In the genomic region with DNA sequence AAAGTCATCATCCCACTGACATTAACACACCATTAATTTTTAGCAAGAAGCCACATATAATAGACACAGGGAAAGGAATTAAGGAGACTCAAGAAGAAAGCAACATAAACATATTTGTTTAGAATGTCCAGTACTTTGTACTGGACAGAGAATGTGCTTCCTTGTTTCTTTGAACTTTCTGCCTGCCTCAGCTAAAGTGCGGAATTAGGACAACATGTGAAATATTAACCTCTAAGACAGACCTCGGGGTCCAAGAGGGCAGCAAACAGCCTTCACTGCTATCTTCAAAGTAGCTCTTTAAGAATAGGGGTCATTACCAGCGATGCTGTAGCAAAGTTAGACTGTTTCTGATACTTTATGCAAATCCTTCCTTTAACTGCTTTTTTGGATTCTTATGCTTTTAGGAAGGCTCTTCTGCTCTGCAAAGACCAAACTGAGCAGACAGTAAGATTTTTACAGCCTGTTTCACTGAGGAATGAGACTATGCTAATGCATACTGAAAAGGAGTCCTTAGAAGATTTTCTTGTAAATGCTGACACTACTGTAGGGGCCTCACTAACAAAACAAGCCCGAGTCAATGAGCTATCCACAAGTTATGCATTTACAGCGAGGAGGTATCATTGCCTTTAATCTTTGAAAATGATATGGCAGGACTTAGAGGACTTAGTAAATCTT, we compare ENCODE assay signal across 13 cellular contexts. TPM values are rescaled to one million over a fixed set of nuclear protein-coding genes. Genes with fewer than 3 reads are reported as not detected.
DNase-seq lines count a peak whose midpoint lies in the region; ATAC-seq, FAIRE-seq and TF ChIP-seq lines count a peak whose summit lies in the region.
"Had no signal": no experiment of that assay in that cellular context is flagged by ENCODE, and none has a peak within 500 bp of the region (broad histone marks: within the 10 kb centered on the region; RNA-seq: fewer than 3 reads in every experiment).

No MANE protein-coding gene starts in this region.

- WGBS in suprapubic skin, result 70% methylated on average over 5 of the region's 5 CpGs

- peak overlapping the region; percentile 77 for H3K27ac ChIP-seq in suprapubic skin

- H3K4me3 Mint-ChIP-seq in effector memory CD8-positive, alpha-beta T cell, result no peak overlapping the region
- H3K4me3 Mint-ChIP-seq in WTC11, result no peak overlapping the region
- H3K4me3 Mint-ChIP-seq: activated CD8-positive, alpha-beta T cell treated with anti-CD3 and anti-CD28 coated beads, Interleukin-2, amount 10 ng/mL, durations not matched to agents 7 days and 5 days had no signal

- POLR2A ChIA-PET in WTC11 (lab: Charles Lee), result interaction anchor here (0.6 kb wide), 1 partner anchor 57 kb away, joined by 4 read pairs; no protein-coding TSS in a partner anchor

- H3K27ac Mint-ChIP-seq in effector memory CD8-positive, alpha-beta T cell, result peak overlapping the region; percentile 65 to 90
- no peak overlapping the region for H3K27ac Mint-ChIP-seq in WTC11
- H3K27ac Mint-ChIP-seq: activated CD8-positive, alpha-beta T cell treated with anti-CD3 and anti-CD28 coated beads, Interleukin-2, amount 10 ng/mL, durations not matched to agents 7 days and 5 days had no signal

- FAIRE-seq in HTR-8/SVneo (lab: Jason Lieb, UNC), result peak; percentile 20
- FAIRE-seq: GM12892, islet of Langerhans had no signal

- no peaks in the 10 kb centered on the region for H3K27me3 ChIP-seq in suprapubic skin

- H3K4me1 ChIP-seq in mucosa of descending colon (ENCODE audit: low read depth) (no peaks in the 10 kb centered on the region), suprapubic skin (peaks cover 42% of the 10 kb centered on the region)

- H3K36me3 ChIP-seq in mucosa of descending colon (ENCODE audit: low read depth) (no peaks in the 10 kb centered on the region), suprapubic skin (no peaks in the 10 kb centered on the region)

- no peak for ATAC-seq in effector memory CD8-positive, alpha-beta T cell (replicated peaks)
- ATAC-seq in mucosa of descending colon, result peak; percentile 46
- ATAC-seq in WTC11, result no peak
- no peak for ATAC-seq in GM21381 (IDR thresholded peaks at IDR 0.05; ENCODE audit: unreplicated experiment)
- ATAC-seq: activated CD8-positive, alpha-beta T cell treated with anti-CD3 and anti-CD28 coated beads, Interleukin-2, amount 10 ng/mL, durations not matched to agents 7 days and 5 days had no signal

- intact Hi-C loops in mucosa of descending colon (cut with DNase I, micrococcal nuclease), result no loop called here

- TF ChIP-seq CTCF in mucosa of descending colon (IDR thresholded peaks at IDR 0.05) (no peak), suprapubic skin (IDR thresholded peaks at IDR 0.05) (no peak), WTC11 (IDR thresholded peaks at IDR 0.05) (no peak)

- H3K4me3 ChIP-seq in mucosa of descending colon, result no peak overlapping the region
- no peak overlapping the region for H3K4me3 ChIP-seq in suprapubic skin

- no peak for TF ChIP-seq POLR2A in suprapubic skin (IDR thresholded peaks at IDR 0.05)

- no peak for DNase-seq in HTR-8/SVneo (ENCODE audit: insufficient read length, low spot score)
- DNase-seq in effector memory CD8-positive, alpha-beta T cell, result no peak
- DNase-seq in mucosa of descending colon, result no peak
- DNase-seq in suprapubic skin (ENCODE audit: low spot score in 2 of 2), result no peak
- DNase-seq in COLO829 (ENCODE audit: low spot score), result no peak
- DNase-seq in iPS-NIHi11 (ENCODE audit: low spot score), result no peak
- DNase-seq in WTC11 (ENCODE audit: low spot score), result no peak
- DNase-seq: activated CD8-positive, alpha-beta T cell treated with anti-CD3 and anti-CD28 coated beads, Interleukin-2, amount 10 ng/mL, durations not matched to agents 7 days and 5 days; T-helper 1 cell had no signal

- peaks cover 4 to 8% of the 10 kb centered on the region in 2 donors for H3K27me3 Mint-ChIP-seq in effector memory CD8-positive, alpha-beta T cell
- no peaks in the 10 kb centered on the region for H3K27me3 Mint-ChIP-seq in WTC11 (ENCODE audit: low read depth)

- no peaks in the 10 kb centered on the region for H3K9me3 Mint-ChIP-seq in effector memory CD8-positive, alpha-beta T cell
- no peaks in the 10 kb centered on the region for H3K9me3 Mint-ChIP-seq in WTC11

- CTCF ChIA-PET in WTC11 (lab: Charles Lee), result interaction anchor here (2.6 kb wide), 1 partner anchor 24 kb away, joined by 11 read pairs; a partner anchor contains a TSS

- H3K9me3 ChIP-seq in mucosa of descending colon (no peaks in the 10 kb centered on the region), suprapubic skin (no peaks in the 10 kb centered on the region)

- no peaks in the 10 kb centered on the region for H3K36me3 Mint-ChIP-seq in effector memory CD8-positive, alpha-beta T cell (ENCODE audit: insufficient read depth)
- H3K36me3 Mint-ChIP-seq in WTC11, result no peaks in the 10 kb centered on the region

- peaks cover 6 to 10% of the 10 kb centered on the region in 2 donors for H3K4me1 Mint-ChIP-seq in effector memory CD8-positive, alpha-beta T cell (ENCODE audit: low read depth in 2 of 2)
- H3K4me1 Mint-ChIP-seq in WTC11, result peaks cover 19% of the 10 kb centered on the region; the same call in 1 of the 2 replicates

- TF ChIP-seq EP300 in suprapubic skin (IDR thresholded peaks at IDR 0.05), result no peak

TF ChIP-seq in WTC11, 78 proteins besides CTCF, POLR2A, EP300 and RAD21:
- no peak for TF ChIP-seq KAT7 (CRISPR knock-in tag; IDR thresholded peaks at IDR 0.05; ENCODE audit: borderline replicate concordance)
- TF ChIP-seq ZNF263 (CRISPR knock-in tag; IDR thresholded peaks at IDR 0.05; ENCODE audit: low read depth), result no peak
- no peak for TF ChIP-seq SOX15 (CRISPR knock-in tag; IDR thresholded peaks at IDR 0.05)
- no peak for TF ChIP-seq NFATC4 (CRISPR knock-in tag; IDR thresholded peaks at IDR 0.05)
- TF ChIP-seq SP1 (CRISPR knock-in tag; conservative IDR thresholded peaks at IDR 0.05), result no peak
- TF ChIP-seq MYBL2 (CRISPR knock-in tag; IDR thresholded peaks at IDR 0.05), result no peak
- no peak for TF ChIP-seq JUN (CRISPR knock-in tag; IDR thresholded peaks at IDR 0.05)

RNA-seq across cellular contexts. Expression of a gene that starts 23.9 kb away (rescaled TPM):
- total RNA-seq in mucosa of descending colon, result 10 to 100 TPM; 55.7 to 75.1 (median 65.8) TPM
- total RNA-seq in suprapubic skin, result 10 to 100 TPM in 3 of 4 donors, 1 to 10 TPM in 1; 7.1 to 30.6 (median 11.7) TPM
- 3.8 to 7.2 TPM (median 3.9 TPM) in 3 replicates for total RNA-seq in WTC11 (2021)
- total RNA-seq: activated CD8-positive, alpha-beta T cell treated with anti-CD3 and anti-CD28 coated beads, Interleukin-2, amount 10 ng/mL, durations not matched to agents 7 days and 5 days had no signal

RNA-seq across cellular contexts. Expression of a gene that starts 36.6 kb away (rescaled TPM):
- under 1 TPM in 1 of 3 donors, not detected in 2; 0.12 TPM for total RNA-seq in mucosa of descending colon
- 1 to 10 TPM in 1 of 4 donors, not detected in 3; 5.6 TPM for total RNA-seq in suprapubic skin
- total RNA-seq in WTC11 (2021), result 0.07 to 0.25 TPM (median 0.21 TPM) in 3 replicates
- total RNA-seq: activated CD8-positive, alpha-beta T cell treated with anti-CD3 and anti-CD28 coated beads, Interleukin-2, amount 10 ng/mL, durations not matched to agents 7 days and 5 days; epithelial cell of proximal tubule had no signal
